ENCODE assay signal across 12 cellular contexts in the genomic region with DNA sequence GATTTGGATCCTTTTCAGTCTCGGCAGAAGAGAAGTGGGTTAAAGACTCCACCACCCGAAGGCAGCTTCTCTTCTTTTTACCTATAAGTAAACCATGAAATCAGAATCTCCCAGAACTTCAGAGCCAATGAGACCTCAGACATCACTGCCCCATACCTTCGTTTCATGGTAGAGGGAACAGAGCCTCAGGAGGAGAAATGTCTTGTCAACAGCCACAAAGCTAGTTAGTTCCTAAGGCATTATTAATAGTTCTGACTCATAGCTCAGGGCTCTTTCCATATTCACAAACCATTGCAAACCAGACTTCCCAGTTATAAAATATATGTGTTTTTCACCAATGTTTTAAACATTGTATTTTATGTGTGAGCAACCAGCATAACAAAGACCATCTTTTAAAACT.
DNase-seq lines count a peak whose midpoint lies in the region; ATAC-seq lines count a peak whose summit lies in the region.
"Had no signal": no experiment of that assay in that cellular context is flagged by ENCODE, and none has a peak within 500 bp of the region (broad histone marks: within the 10 kb centered on the region; RNA-seq: fewer than 3 reads in every experiment).

No MANE protein-coding gene starts in this region.

- no peaks in the 10 kb centered on the region for H3K9me3 Mint-ChIP-seq in activated T-helper 2 cell treated with anti-CD3 and anti-CD28 coated beads, Interferon-gamma antibody, Interleukin-2, Interleukin-4, amounts not matched to agents 10 μg/mL and 5 μg/mL and 100 μg/mL, durations not matched to agents 14 hours and 24 hours and 36 hours
- H3K9me3 Mint-ChIP-seq in memory B cell: no peaks in the 10 kb centered on the region

- no peak overlapping the region for H2AK5ac ChIP-seq in neuronal stem cell (ENCODE audit: low read depth, low read length)

- no peak overlapping the region for H2BK12ac ChIP-seq in neuronal stem cell (ENCODE audit: low read length)

- no peaks in the 10 kb centered on the region for H3K36me3 Mint-ChIP-seq in activated T-helper 2 cell treated with anti-CD3 and anti-CD28 coated beads, Interferon-gamma antibody, Interleukin-2, Interleukin-4, amounts not matched to agents 10 μg/mL and 5 μg/mL and 100 μg/mL, durations not matched to agents 14 hours and 24 hours and 36 hours (ENCODE audit: low read depth)
- no peaks in the 10 kb centered on the region for H3K36me3 Mint-ChIP-seq in memory B cell

- no peak overlapping the region for H2BK5ac ChIP-seq in neuronal stem cell (ENCODE audit: low read length)

- H3K27ac ChIP-seq in neuronal stem cell (replicated peaks; ENCODE audit: low read length): no peak overlapping the region

- peaks cover 2 to 4% of the 10 kb centered on the region in 2 donors for H3K9me3 ChIP-seq in neuronal stem cell (replicated peaks in 1 of 2; ENCODE audit: control insufficient read depth in 2 of 2, insufficient read depth in 1 of 2, low read depth in 1 of 2, low read length in 2 of 2)

- H3K79me1 ChIP-seq in neuronal stem cell (ENCODE audit: low read depth, low read length): no peaks in the 10 kb centered on the region

- H3K4me1 Mint-ChIP-seq in activated T-helper 2 cell treated with anti-CD3 and anti-CD28 coated beads, Interferon-gamma antibody, Interleukin-2, Interleukin-4, amounts not matched to agents 10 μg/mL and 5 μg/mL and 100 μg/mL, durations not matched to agents 14 hours and 24 hours and 36 hours (ENCODE audit: low read depth): peaks cover 68% of the 10 kb centered on the region
- H3K4me1 Mint-ChIP-seq in memory B cell: peaks cover 53% of the 10 kb centered on the region

- no peak overlapping the region for H4K8ac ChIP-seq in neuronal stem cell (ENCODE audit: low read depth, low read length)

- H2BK120ac ChIP-seq in neuronal stem cell (ENCODE audit: low read depth, low read length): no peak overlapping the region

- no peak overlapping the region for H2BK15ac ChIP-seq in neuronal stem cell (ENCODE audit: low read length)

- H3K4ac ChIP-seq in neuronal stem cell (ENCODE audit: low read length): no peak overlapping the region

- no peak overlapping the region for H3K9ac ChIP-seq in neuronal stem cell (ENCODE audit: low read depth, low read length, poor library complexity)

- H3K4me1 ChIP-seq in neuronal stem cell (ENCODE audit: control insufficient read depth in 2 of 2, insufficient read depth in 1 of 2, low read depth in 1 of 2, low read length in 2 of 2): peaks cover 0 to 6% of the 10 kb centered on the region in 2 donors

- H3K18ac ChIP-seq in neuronal stem cell (ENCODE audit: low read length): no peak overlapping the region

- H4K91ac ChIP-seq in neuronal stem cell (ENCODE audit: low read depth, low read length, poor library complexity): no peak overlapping the region

- H3K27ac Mint-ChIP-seq in activated T-helper 2 cell treated with anti-CD3 and anti-CD28 coated beads, Interferon-gamma antibody, Interleukin-2, Interleukin-4, amounts not matched to agents 10 μg/mL and 5 μg/mL and 100 μg/mL, durations not matched to agents 14 hours and 24 hours and 36 hours: peak overlapping the region; percentile 73
- H3K27ac Mint-ChIP-seq in memory B cell: peak overlapping the region; percentile 86

- H3K27me3 ChIP-seq in neuronal stem cell (ENCODE audit: control insufficient read depth in 3 of 3, insufficient read depth in 3 of 3, low read depth in 1 of 3, low read length in 3 of 3): no peaks in the 10 kb centered on the region

- no peaks in the 10 kb centered on the region for H3K27me3 Mint-ChIP-seq in activated T-helper 2 cell treated with anti-CD3 and anti-CD28 coated beads, Interferon-gamma antibody, Interleukin-2, Interleukin-4, amounts not matched to agents 10 μg/mL and 5 μg/mL and 100 μg/mL, durations not matched to agents 14 hours and 24 hours and 36 hours (ENCODE audit: low read depth)
- no peaks in the 10 kb centered on the region for H3K27me3 Mint-ChIP-seq in memory B cell

- ATAC-seq in memory B cell (ENCODE audit: low read depth): no peak
- no peak for ATAC-seq in HG02798 (IDR thresholded peaks at IDR 0.05; ENCODE audit: poor library complexity, unreplicated experiment)

- H3K4me2 ChIP-seq in neuronal stem cell (ENCODE audit: insufficient read depth, low read length, poor library complexity, severe bottlenecking): no peak overlapping the region

- no peak overlapping the region for H3K23ac ChIP-seq in neuronal stem cell (ENCODE audit: low read depth, low read length, poor library complexity)

- intact Hi-C loops in activated T-helper 2 cell treated with anti-CD3 and anti-CD28 coated beads, Interferon-gamma antibody, Interleukin-2, Interleukin-4, amounts not matched to agents 10 μg/mL and 5 μg/mL and 100 μg/mL, durations not matched to agents 14 hours and 24 hours and 36 hours (cut with micrococcal nuclease): loop anchor here (1.0 kb wide), 1 partner anchor 13 kb away; no protein-coding TSS in a partner anchor

- peak; percentile 77 for DNase-seq in AG08395 (ENCODE audit: low spot score)
- DNase-seq in HCEC 1CT: peak; percentile 86
- no peak for DNase-seq in activated T-helper 2 cell treated with anti-CD3 and anti-CD28 coated beads, Interferon-gamma antibody, Interleukin-2, Interleukin-4, amounts not matched to agents 10 μg/mL and 5 μg/mL and 100 μg/mL, durations not matched to agents 14 hours and 24 hours and 36 hours (ENCODE audit: low spot score)
- DNase-seq in memory B cell (ENCODE audit: low spot score in 2 of 2): no peak
- DNase-seq in neuronal stem cell (ENCODE audit: low spot score): no peak
- DNase-seq in DMS53 (lab: John Stamatoyannopoulos, UW): no peak
- no peak for DNase-seq in DMS 273 treated with DMSO at 0.1 percent for 48 hours (lab: John Stamatoyannopoulos, UW)
- DNase-seq: activated effector memory CD4-positive, alpha-beta T cell treated with anti-CD3 and anti-CD28 coated beads, Interleukin-2, amount 50 U/mL, for 16 hours; erythroblast; NCI-H2029 treated with DMSO at 0.1 percent for 48 hours; stimulated activated CD4-positive, alpha-beta T cell treated with anti-CD3 and anti-CD28 coated beads, Interleukin-4, amount 100 ng/mL, for 24 hours had no signal

- H3K36me3 ChIP-seq in neuronal stem cell (replicated peaks in 1 of 2; ENCODE audit: control insufficient read depth in 2 of 2, insufficient read depth in 2 of 2, low read length in 2 of 2): no peaks in the 10 kb centered on the region

- H3K4me3 Mint-ChIP-seq in activated T-helper 2 cell treated with anti-CD3 and anti-CD28 coated beads, Interferon-gamma antibody, Interleukin-2, Interleukin-4, amounts not matched to agents 10 μg/mL and 5 μg/mL and 100 μg/mL, durations not matched to agents 14 hours and 24 hours and 36 hours (ENCODE audit: low read depth): no peak overlapping the region
- no peak overlapping the region for H3K4me3 Mint-ChIP-seq in memory B cell

- no peak overlapping the region for H3K14ac ChIP-seq in neuronal stem cell (ENCODE audit: low read length)

- WGBS in neuronal stem cell (ENCODE audit: extremely low coverage in 2 of 2, insufficient read length in 2 of 2, insufficient replicate concordance in 1 of 2), 2 donors: no CpG with 5 or more reads among the region's 3 CpGs

- no peak overlapping the region for H2AFZ ChIP-seq in neuronal stem cell (ENCODE audit: low read length)

- no peak overlapping the region for H3K4me3 ChIP-seq in neuronal stem cell (ENCODE audit: low read length in 2 of 2)

Comparison
In these comparisons a context has a peak if more than half of its experiments do, and no peak if none do; other contexts are left out.
1. DNase-seq: peak in AG08395 (single experiment) and HCEC 1CT (single experiment); none in activated T-helper 2 cell treated with anti-CD3 and anti-CD28 coated beads, Interferon-gamma antibody, Interleukin-2, Interleukin-4, amounts not matched to agents 10 μg/mL and 5 μg/mL and 100 μg/mL, durations not matched to agents 14 hours and 24 hours and 36 hours (single experiment), memory B cell (0 of 2), neuronal stem cell (single experiment), DMS53 (single experiment) and DMS 273 treated with DMSO at 0.1 percent for 48 hours (single experiment).